In the genomic region with DNA sequence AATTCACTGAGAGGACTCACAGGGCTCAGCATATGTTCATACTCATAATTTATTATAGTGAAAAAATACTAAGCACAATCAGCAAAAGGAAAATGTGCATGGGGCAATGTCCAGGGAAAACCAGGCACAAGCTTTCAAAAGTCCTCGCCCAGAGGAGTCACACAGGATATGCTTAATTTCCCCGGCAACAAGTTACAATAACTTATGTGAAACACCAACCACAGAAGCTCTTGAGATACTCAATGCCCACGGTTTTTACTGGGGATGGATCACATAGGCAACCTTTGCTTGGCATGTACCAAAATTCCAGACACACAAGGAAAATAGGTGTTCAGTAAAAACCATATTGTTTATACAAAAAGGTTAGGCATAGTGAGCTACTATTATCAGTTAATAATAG, we compare ENCODE assay signal across 14 cellular contexts. TPM values are rescaled to one million over a fixed set of nuclear protein-coding genes. Genes with fewer than 3 reads are reported as not detected.
DNase-seq lines count a peak whose midpoint lies in the region; ATAC-seq, FAIRE-seq and TF ChIP-seq lines count a peak whose summit lies in the region.
"Had no signal": no experiment of that assay in that cellular context is flagged by ENCODE, and none has a peak within 500 bp of the region (broad histone marks: within the 10 kb centered on the region; RNA-seq: fewer than 3 reads in every experiment).

No MANE protein-coding gene starts in this region.

- H4K8ac ChIP-seq in mesendoderm (ENCODE audit: low read depth, low read length): no peak overlapping the region

- H2BK120ac ChIP-seq in mesendoderm (ENCODE audit: low read depth, low read length): no peak overlapping the region

- TF ChIP-seq CTCF in bronchial epithelial cell (IDR thresholded peaks at IDR 0.05; ENCODE audit: insufficient read depth, low read length, severe bottlenecking) (no peak), smooth muscle cell (IDR thresholded peaks at IDR 0.05; ENCODE audit: borderline replicate concordance, insufficient read depth, poor library complexity, severe bottlenecking) (no peak)

- no peaks in the 10 kb centered on the region for H3K79me2 ChIP-seq in mesendoderm (ENCODE audit: control insufficient read depth, insufficient read depth, low read length)
- no peaks in the 10 kb centered on the region for H3K79me2 ChIP-seq in smooth muscle cell (ENCODE audit: low read depth)

- H3K56ac ChIP-seq in mesendoderm (ENCODE audit: low read length): no peak overlapping the region

- no peak overlapping the region for H2BK15ac ChIP-seq in mesendoderm (replicated peaks; ENCODE audit: low read depth)

- H3K23ac ChIP-seq in mesendoderm (ENCODE audit: low read length): no peak overlapping the region

- H2BK5ac ChIP-seq in mesendoderm (ENCODE audit: low read length): no peak overlapping the region

- no peaks in the 10 kb centered on the region for H3K4me1 ChIP-seq in mesendoderm (ENCODE audit: control insufficient read depth, low read depth, low read length)
- no peaks in the 10 kb centered on the region for H3K4me1 ChIP-seq in smooth muscle cell (ENCODE audit: low read depth)
- H3K4me1 ChIP-seq: right atrium auricular region had no signal

- no peak overlapping the region for H3K9ac ChIP-seq in mesendoderm (ENCODE audit: low read length)
- H3K9ac ChIP-seq in smooth muscle cell (ENCODE audit: low read depth): no peak overlapping the region

- no CpG with 5 or more reads among the region's 3 CpGs for WGBS in mesendoderm (ENCODE audit: extremely low coverage, insufficient coverage, low lambda C conversion rate)
- 76% methylated on average over 3 of the region's 3 CpGs for WGBS in smooth muscle cell (ENCODE audit: low lambda C conversion rate)

- H2AFZ ChIP-seq in smooth muscle cell (ENCODE audit: low read depth): no peak overlapping the region

- no peaks in the 10 kb centered on the region for H3K79me1 ChIP-seq in mesendoderm (ENCODE audit: low read length)

- H3K27me3 ChIP-seq in bronchial epithelial cell (ENCODE audit: control insufficient read depth, insufficient read depth, low read length): no peaks in the 10 kb centered on the region
- no peaks in the 10 kb centered on the region for H3K27me3 ChIP-seq in mesendoderm (ENCODE audit: insufficient read depth, low read length, poor library complexity)
- H3K27me3 ChIP-seq in smooth muscle cell (ENCODE audit: low read depth): no peaks in the 10 kb centered on the region
- H3K27me3 ChIP-seq: right atrium auricular region had no signal

- peak; percentile 85 for ATAC-seq in GM18868 (IDR thresholded peaks at IDR 0.05; ENCODE audit: unreplicated experiment)
- ATAC-seq in HG03521 (IDR thresholded peaks at IDR 0.05; ENCODE audit: unreplicated experiment): peak; percentile 56
- ATAC-seq: mucosa of descending colon had no signal

- H4K20me1 ChIP-seq in smooth muscle cell (ENCODE audit: low read depth): no peaks in the 10 kb centered on the region

- H3K18ac ChIP-seq in mesendoderm (ENCODE audit: low read length): no peak overlapping the region

- H3K36me3 ChIP-seq in bronchial epithelial cell (ENCODE audit: control insufficient read depth, insufficient read depth, low read length) (no peaks in the 10 kb centered on the region), mesendoderm (ENCODE audit: control insufficient read depth, insufficient read depth, low read length) (no peaks in the 10 kb centered on the region), smooth muscle cell (ENCODE audit: low read depth) (no peaks in the 10 kb centered on the region)
- H3K36me3 ChIP-seq: right atrium auricular region had no signal

- FAIRE-seq in bronchial epithelial cell (lab: Jason Lieb, UNC): no peak

- H3K4me2 ChIP-seq in mesendoderm (ENCODE audit: low read length) (no peak overlapping the region), smooth muscle cell (no peak overlapping the region)

- no peaks in the 10 kb centered on the region for H3F3A ChIP-seq in smooth muscle cell (ENCODE audit: low read depth)

- no peak overlapping the region for H4K5ac ChIP-seq in mesendoderm (ENCODE audit: low read length)

- peak; percentile 64 for DNase-seq in bronchial epithelial cell (ENCODE audit: low read depth)
- DNase-seq in mesendoderm: peak; percentile 10
- no peak for DNase-seq in smooth muscle cell (lab: John Stamatoyannopoulos, UW; ENCODE audit: unreplicated experiment)
- no peak for DNase-seq in activated T-cell treated with anti-CD3 and anti-CD28 coated beads, Interleukin-2, amount 50 U/mL, for 48 hours
- no peak for DNase-seq in islet precursor cell
- DNase-seq: activated T-cell treated with anti-CD3 and anti-CD28 coated beads for 4 hours, amygdala, COR-L47, mucosa of descending colon, NCI-H446 had no signal

- no peak overlapping the region for H3K4ac ChIP-seq in mesendoderm (ENCODE audit: low read depth, low read length)

- H3K4me3 ChIP-seq in bronchial epithelial cell (ENCODE audit: low read depth, low read length): no peak overlapping the region
- H3K4me3 ChIP-seq in mesendoderm (ENCODE audit: low read length): no peak overlapping the region
- no peak overlapping the region for H3K4me3 ChIP-seq in smooth muscle cell
- H3K4me3 ChIP-seq: mucosa of descending colon, right atrium auricular region had no signal

- H3K27ac ChIP-seq in mesendoderm (ENCODE audit: low read depth, low read length) (no peak overlapping the region), smooth muscle cell (ENCODE audit: low read depth) (no peak overlapping the region)
- H3K27ac ChIP-seq: right atrium auricular region, VCaP had no signal

- H2AK5ac ChIP-seq in mesendoderm (ENCODE audit: low read length): no peak overlapping the region

- no peaks in the 10 kb centered on the region for H3K9me3 ChIP-seq in smooth muscle cell (replicated peaks; ENCODE audit: low read depth)
- H3K9me3 ChIP-seq: mucosa of descending colon, right atrium auricular region had no signal

RNA-seq across cellular contexts. Expression of gene STPG2, which starts 38.5 kb away (rescaled TPM):
- 0.13 TPM in 1 of 2 replicates, not detected in the other for total RNA-seq in bronchial epithelial cell
- polyA plus RNA-seq in mesendoderm (2013, experiment 1 of 2): 0.01 TPM
- 0.01 TPM for polyA plus RNA-seq in mesendoderm (2013, experiment 2 of 2)
- 0.31 TPM in 1 of 2 replicates, not detected in the other for total RNA-seq in smooth muscle cell
- 0.09 TPM in 1 of 2 replicates, not detected in the other for polyA plus RNA-seq in smooth muscle cell

Comparison
In these comparisons a context has a peak if more than half of its experiments do, and no peak if none do; other contexts are left out.
1. DNase-seq: peak in bronchial epithelial cell (single experiment) and mesendoderm (single experiment); none in smooth muscle cell (single experiment), activated T-cell treated with anti-CD3 and anti-CD28 coated beads, Interleukin-2, amount 50 U/mL, for 48 hours (0 of 2) and islet precursor cell (single experiment).